In the genomic region with DNA sequence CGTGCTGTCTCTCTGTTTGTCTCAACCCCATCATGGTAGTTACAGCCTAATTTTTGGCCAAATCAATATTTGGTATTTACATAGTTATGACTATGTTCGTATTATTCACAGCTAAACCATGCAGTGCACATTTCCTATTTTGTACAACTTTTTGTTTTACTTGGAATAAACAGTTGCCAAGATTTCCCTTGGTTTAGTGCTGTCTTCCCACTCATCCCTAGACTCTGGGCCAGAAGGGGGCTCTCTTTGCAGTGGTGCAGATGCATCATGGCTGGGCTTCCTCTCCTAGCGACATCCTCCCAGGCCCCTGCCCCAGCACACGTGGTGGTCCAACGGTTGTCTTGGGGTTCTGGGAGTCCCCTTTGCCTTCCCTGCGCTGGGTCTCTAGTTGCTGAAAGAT, we compare ENCODE assay signal across 16 cellular contexts.
DNase-seq lines count a peak whose midpoint lies in the region; TF ChIP-seq lines count a peak whose summit lies in the region.
"Had no signal": no experiment of that assay in that cellular context is flagged by ENCODE, and none has a peak within 500 bp of the region (broad histone marks: within the 10 kb centered on the region; RNA-seq: fewer than 3 reads in every experiment).

No MANE protein-coding gene starts in this region.

- H3K4me3 ChIP-seq in AG09309 (ENCODE audit: control insufficient read depth, low read depth, low read length) (no peak overlapping the region), astrocyte of the cerebellum (ENCODE audit: low read depth, low read length) (no peak overlapping the region), suprapubic skin (no peak overlapping the region)
- H3K4me3 ChIP-seq: lung had no signal

- no peaks in the 10 kb centered on the region for H3K23me2 ChIP-seq in H9 (ENCODE audit: insufficient read length, low read depth, low read length, poor library complexity, severe bottlenecking)

- H3K9ac ChIP-seq in H9 (ENCODE audit: extremely low read depth, insufficient read length, low read length), result no peak overlapping the region

- WGBS in H9 (ENCODE audit: extremely low coverage, insufficient read length, low lambda C conversion rate), result no CpG with 5 or more reads among the region's 6 CpGs
- WGBS in suprapubic skin, result 45% methylated on average over 6 of the region's 6 CpGs

- DNase-seq in AG09309 (ENCODE audit: low read depth), result no peak
- peak; percentile 57 for DNase-seq in H9
- DNase-seq in astrocyte of the cerebellum (ENCODE audit: low read depth), result no peak
- DNase-seq in iPS-NIHi7 (ENCODE audit: extremely low spot score), result peak; percentile 75
- DNase-seq in glutamatergic neuron, result no peak
- DNase-seq in suprapubic skin (ENCODE audit: low spot score in 2 of 2), result no peak
- DNase-seq in NCI-H345 (lab: John Stamatoyannopoulos, UW), result no peak
- DNase-seq in activated CD4-positive, alpha-beta memory T cell treated with anti-CD3 and anti-CD28 coated beads, Interleukin-2, amount 10 ng/mL, durations not matched to agents 7 days and 5 days, result no peak
- DNase-seq: activated CD4-positive, alpha-beta T cell treated with anti-CD3 and anti-CD28 coated beads, Interleukin-2, amount 50 U/mL, for 48 hours; CD8-positive, alpha-beta T cell; NCI-H2029 treated with DMSO at 0.1 percent for 48 hours; stimulated activated naive B cell treated with anti-CD40 and anti-IgM and Interleukin-4, amounts not matched to agents 10 μg/mL and 1 μg/mL and 100 μg/mL, for 72 hours had no signal

- H3K14ac ChIP-seq in H9 (ENCODE audit: insufficient read depth, low read length), result no peak overlapping the region

- H3K4ac ChIP-seq in H9 (ENCODE audit: low read depth, low read length), result no peak overlapping the region

- H3K79me1 ChIP-seq in H9 (ENCODE audit: insufficient read depth, low read depth, low read length, poor library complexity, severe bottlenecking), result no peaks in the 10 kb centered on the region

- H3K4me1 Mint-ChIP-seq in H9 (no peaks in the 10 kb centered on the region), glutamatergic neuron (ENCODE audit: low read depth, unreplicated experiment) (no peaks in the 10 kb centered on the region)
- no peaks in the 10 kb centered on the region for H3K4me1 Mint-ChIP-seq in activated CD4-positive, alpha-beta memory T cell treated with anti-CD3 and anti-CD28 coated beads, Interleukin-2, amount 10 ng/mL, durations not matched to agents 7 days and 5 days
- H3K4me1 Mint-ChIP-seq: activated naive CD4-positive, alpha-beta T cell treated with anti-CD3 and anti-CD28 coated beads, Interleukin-2, amount 50 U/mL, for 24 hours; stimulated activated naive B cell treated with anti-CD40 and anti-IgM and Interleukin-4, amounts not matched to agents 10 μg/mL and 1 μg/mL and 100 μg/mL, for 72 hours had no signal

- POLR2A ChIA-PET in activated CD4-positive, alpha-beta memory T cell treated with anti-CD3 and anti-CD28 coated beads, Interleukin-2, amount 10 ng/mL, durations not matched to agents 7 days and 5 days (lab: Charles Lee), result no interaction called here

- H3K79me2 ChIP-seq in H9 (ENCODE audit: insufficient read depth, low read length), result no peaks in the 10 kb centered on the region

- H3K56ac ChIP-seq in H9 (ENCODE audit: insufficient read length, low read depth, low read length), result no peak overlapping the region

- TF ChIP-seq CTCF in AG09309 (IDR thresholded peaks at IDR 0.05; ENCODE audit: control insufficient read depth, insufficient read depth, low read depth, low read length, missing control alignments), result peak; percentile 44
- TF ChIP-seq CTCF in H9 (conservative IDR thresholded peaks at IDR 0.05), result peak; percentile 59
- TF ChIP-seq CTCF in astrocyte of the cerebellum (IDR thresholded peaks at IDR 0.05; ENCODE audit: low read depth, low read length, missing control alignments), result peak; percentile 34
- TF ChIP-seq CTCF in glutamatergic neuron (IDR thresholded peaks at IDR 0.05; ENCODE audit: partially characterized antibody, unreplicated experiment), result no peak
- TF ChIP-seq CTCF in suprapubic skin (IDR thresholded peaks at IDR 0.05), result no peak

- H3K27me3 ChIP-seq in H9 (ENCODE audit: insufficient read depth, low read length) (no peaks in the 10 kb centered on the region), suprapubic skin (peaks cover 3% of the 10 kb centered on the region)

- TF ChIP-seq POLR2A in suprapubic skin (IDR thresholded peaks at IDR 0.05), result no peak

- H3K9me3 Mint-ChIP-seq in H9, result no peaks in the 10 kb centered on the region; a peak in 1 of 5 replicates
- H3K9me3 Mint-ChIP-seq in glutamatergic neuron (ENCODE audit: unreplicated experiment), result peaks cover 11% of the 10 kb centered on the region
- H3K9me3 Mint-ChIP-seq in activated CD4-positive, alpha-beta memory T cell treated with anti-CD3 and anti-CD28 coated beads, Interleukin-2, amount 10 ng/mL, durations not matched to agents 7 days and 5 days, result no peaks in the 10 kb centered on the region
- H3K9me3 Mint-ChIP-seq: activated naive CD4-positive, alpha-beta T cell treated with anti-CD3 and anti-CD28 coated beads, Interleukin-2, amount 50 U/mL, for 24 hours; CD8-positive, alpha-beta T cell; dendritic cell treated with granulocyte-macrophage colony-stimulating factor and Interleukin-4, amounts not matched to agents 40 ng/mL and 50 ng/mL, for 4 days; stimulated activated naive B cell treated with anti-CD40 and anti-IgM and Interleukin-4, amounts not matched to agents 10 μg/mL and 1 μg/mL and 100 μg/mL, for 72 hours; T-helper 1 cell treated with Interleukin-12 subunit alpha and Interleukin-12 subunit beta and Interleukin-4 antibody, amounts not matched to agents 30 μg/mL and 1 μg/mL, for 36 hours had no signal

- CTCF ChIA-PET in activated CD4-positive, alpha-beta memory T cell treated with anti-CD3 and anti-CD28 coated beads, Interleukin-2, amount 10 ng/mL, durations not matched to agents 7 days and 5 days (lab: Charles Lee), result interaction anchor here (0.7 kb wide), 1 partner anchor 19 kb away, joined by 4 read pairs; no protein-coding TSS in a partner anchor

- in situ Hi-C loops in astrocyte of the cerebellum (cut with HindIII; ENCODE audit: low sequenced_read_pairs), result no loop called here

- H4K20me1 ChIP-seq in H9 (ENCODE audit: control insufficient read depth, insufficient read depth, insufficient read length), result no peaks in the 10 kb centered on the region

- no peaks in the 10 kb centered on the region for H3K36me3 Mint-ChIP-seq in H9 (ENCODE audit: insufficient read depth in 1 of 3, low read depth in 3 of 3)
- peaks cover 14% of the 10 kb centered on the region for H3K36me3 Mint-ChIP-seq in glutamatergic neuron (ENCODE audit: unreplicated experiment)
- H3K36me3 Mint-ChIP-seq in activated CD4-positive, alpha-beta memory T cell treated with anti-CD3 and anti-CD28 coated beads, Interleukin-2, amount 10 ng/mL, durations not matched to agents 7 days and 5 days (ENCODE audit: low read depth), result no peaks in the 10 kb centered on the region
- H3K36me3 Mint-ChIP-seq: activated naive CD4-positive, alpha-beta T cell treated with anti-CD3 and anti-CD28 coated beads, Interleukin-2, amount 50 U/mL, for 24 hours; CD8-positive, alpha-beta T cell; stimulated activated naive B cell treated with anti-CD40 and anti-IgM and Interleukin-4, amounts not matched to agents 10 μg/mL and 1 μg/mL and 100 μg/mL, for 72 hours had no signal

- H2AFZ ChIP-seq in H9 (ENCODE audit: low read length), result no peak overlapping the region

- no peak overlapping the region for H3K27ac Mint-ChIP-seq in H9
- no peak overlapping the region for H3K27ac Mint-ChIP-seq in glutamatergic neuron (ENCODE audit: unreplicated experiment)
- H3K27ac Mint-ChIP-seq in activated CD4-positive, alpha-beta memory T cell treated with anti-CD3 and anti-CD28 coated beads, Interleukin-2, amount 10 ng/mL, durations not matched to agents 7 days and 5 days, result no peak overlapping the region
- H3K27ac Mint-ChIP-seq: activated naive CD4-positive, alpha-beta T cell treated with anti-CD3 and anti-CD28 coated beads, Interleukin-2, amount 50 U/mL, for 24 hours; CD8-positive, alpha-beta T cell; dendritic cell treated with granulocyte-macrophage colony-stimulating factor and Interleukin-4, amounts not matched to agents 40 ng/mL and 50 ng/mL, for 4 days; stimulated activated naive B cell treated with anti-CD40 and anti-IgM and Interleukin-4, amounts not matched to agents 10 μg/mL and 1 μg/mL and 100 μg/mL, for 72 hours; T-helper 1 cell treated with Interleukin-12 subunit alpha and Interleukin-12 subunit beta and Interleukin-4 antibody, amounts not matched to agents 30 μg/mL and 1 μg/mL, for 36 hours had no signal

- H3K4me1 ChIP-seq in H9 (ENCODE audit: insufficient read depth, low read length) (no peaks in the 10 kb centered on the region), suprapubic skin (no peaks in the 10 kb centered on the region)

- no peak overlapping the region for H2BK5ac ChIP-seq in H9 (ENCODE audit: insufficient read length, low read length)

- no peak for TF ChIP-seq EP300 in suprapubic skin (IDR thresholded peaks at IDR 0.05)

- H3K27me3 Mint-ChIP-seq in H9 (ENCODE audit: low read depth), result peaks cover 16% of the 10 kb centered on the region
- peaks cover 10% of the 10 kb centered on the region for H3K27me3 Mint-ChIP-seq in glutamatergic neuron (ENCODE audit: unreplicated experiment)
- H3K27me3 Mint-ChIP-seq in activated CD4-positive, alpha-beta memory T cell treated with anti-CD3 and anti-CD28 coated beads, Interleukin-2, amount 10 ng/mL, durations not matched to agents 7 days and 5 days, result no peaks in the 10 kb centered on the region
- H3K27me3 Mint-ChIP-seq: activated naive CD4-positive, alpha-beta T cell treated with anti-CD3 and anti-CD28 coated beads, Interleukin-2, amount 50 U/mL, for 24 hours had no signal

- no peak overlapping the region for H2AK5ac ChIP-seq in H9 (ENCODE audit: insufficient read length, low read length)

- no peak overlapping the region for H4K5ac ChIP-seq in H9 (ENCODE audit: insufficient read length, low read depth, low read length)

- no peak overlapping the region for H2BK15ac ChIP-seq in H9 (ENCODE audit: low read depth, low read length)

- H2BK20ac ChIP-seq in H9 (ENCODE audit: low read depth, low read length, poor library complexity, severe bottlenecking), result no peak overlapping the region

- no peak overlapping the region for H3T11ph ChIP-seq in H9 (ENCODE audit: low read length)

- H3K27ac ChIP-seq in H9 (ENCODE audit: insufficient read length, low read depth, low read length) (no peak overlapping the region), suprapubic skin (no peak overlapping the region)

- H4K91ac ChIP-seq in H9 (ENCODE audit: insufficient read length, low read depth, low read length), result no peak overlapping the region

- H3K18ac ChIP-seq in H9 (ENCODE audit: insufficient read length, low read depth, low read length), result no peak overlapping the region

- no peak overlapping the region for H3K4me2 ChIP-seq in H9 (ENCODE audit: insufficient read depth, insufficient read length, low read length)

- H3K9me3 ChIP-seq in H9 (ENCODE audit: control insufficient read depth, low read depth, low read length), result no peaks in the 10 kb centered on the region
- no peaks in the 10 kb centered on the region for H3K9me3 ChIP-seq in suprapubic skin

- no peaks in the 10 kb centered on the region for H3K36me3 ChIP-seq in suprapubic skin

- H2BK120ac ChIP-seq in H9 (ENCODE audit: low read depth, low read length, poor library complexity, severe bottlenecking), result no peak overlapping the region

- no peak overlapping the region for H3K23ac ChIP-seq in H9 (ENCODE audit: insufficient read length, low read depth, low read length)

- H4K8ac ChIP-seq in H9 (replicated peaks; ENCODE audit: insufficient read length, low read depth, low read length), result no peak overlapping the region

- no peak overlapping the region for H2BK12ac ChIP-seq in H9 (ENCODE audit: insufficient read length, low read depth, low read length)

- H3K4me3 Mint-ChIP-seq in H9 (no peak overlapping the region), glutamatergic neuron (ENCODE audit: unreplicated experiment) (no peak overlapping the region)
- H3K4me3 Mint-ChIP-seq in activated CD4-positive, alpha-beta memory T cell treated with anti-CD3 and anti-CD28 coated beads, Interleukin-2, amount 10 ng/mL, durations not matched to agents 7 days and 5 days, result no peak overlapping the region
- H3K4me3 Mint-ChIP-seq: activated naive CD4-positive, alpha-beta T cell treated with anti-CD3 and anti-CD28 coated beads, Interleukin-2, amount 50 U/mL, for 24 hours; CD8-positive, alpha-beta T cell; dendritic cell treated with granulocyte-macrophage colony-stimulating factor and Interleukin-4, amounts not matched to agents 40 ng/mL and 50 ng/mL, for 4 days; stimulated activated naive B cell treated with anti-CD40 and anti-IgM and Interleukin-4, amounts not matched to agents 10 μg/mL and 1 μg/mL and 100 μg/mL, for 72 hours; T-helper 1 cell treated with Interleukin-12 subunit alpha and Interleukin-12 subunit beta and Interleukin-4 antibody, amounts not matched to agents 30 μg/mL and 1 μg/mL, for 36 hours had no signal

Comparison
In these comparisons a context has a peak if more than half of its experiments do, and no peak if none do; other contexts are left out.
1. DNase-seq: peak in H9 (single experiment) and iPS-NIHi7 (single experiment); none in AG09309 (single experiment), astrocyte of the cerebellum (single experiment), glutamatergic neuron (single experiment), suprapubic skin (0 of 2), NCI-H345 (single experiment) and activated CD4-positive, alpha-beta memory T cell treated with anti-CD3 and anti-CD28 coated beads, Interleukin-2, amount 10 ng/mL, durations not matched to agents 7 days and 5 days (single experiment).
2. CTCF ChIP-seq: peak in AG09309 (single experiment), H9 (single experiment) and astrocyte of the cerebellum (single experiment); none in glutamatergic neuron (single experiment) and suprapubic skin (0 of 2).